In genomic region chr7:40947546-40947945, GRCh38 we compare ENCODE assay signal across 6 cellular contexts.
"Had no signal": no experiment of that assay in that cellular context is flagged by ENCODE, and none has a peak within 500 bp of the region (broad histone marks: within the 10 kb centered on the region; RNA-seq: fewer than 3 reads in every experiment).

No MANE protein-coding gene starts in this region.

- H2AFZ ChIP-seq: GM23338 had no signal

- H3K4me1 Mint-ChIP-seq: GM23338 had no signal

- H3K4me3 Mint-ChIP-seq: GM23338, H9 had no signal

- H3K27ac ChIP-seq: HL-60 had no signal

- DNase-seq: H9, HCEC 1CT had no signal

- H3K27ac Mint-ChIP-seq: GM23338, H9 had no signal

- H3K4me3 ChIP-seq: GM23338, K562 had no signal

- H3K4me2 ChIP-seq: GM23338 had no signal

- ATAC-seq: GM23338, HepG2, K562 had no signal
